In the genomic region with DNA sequence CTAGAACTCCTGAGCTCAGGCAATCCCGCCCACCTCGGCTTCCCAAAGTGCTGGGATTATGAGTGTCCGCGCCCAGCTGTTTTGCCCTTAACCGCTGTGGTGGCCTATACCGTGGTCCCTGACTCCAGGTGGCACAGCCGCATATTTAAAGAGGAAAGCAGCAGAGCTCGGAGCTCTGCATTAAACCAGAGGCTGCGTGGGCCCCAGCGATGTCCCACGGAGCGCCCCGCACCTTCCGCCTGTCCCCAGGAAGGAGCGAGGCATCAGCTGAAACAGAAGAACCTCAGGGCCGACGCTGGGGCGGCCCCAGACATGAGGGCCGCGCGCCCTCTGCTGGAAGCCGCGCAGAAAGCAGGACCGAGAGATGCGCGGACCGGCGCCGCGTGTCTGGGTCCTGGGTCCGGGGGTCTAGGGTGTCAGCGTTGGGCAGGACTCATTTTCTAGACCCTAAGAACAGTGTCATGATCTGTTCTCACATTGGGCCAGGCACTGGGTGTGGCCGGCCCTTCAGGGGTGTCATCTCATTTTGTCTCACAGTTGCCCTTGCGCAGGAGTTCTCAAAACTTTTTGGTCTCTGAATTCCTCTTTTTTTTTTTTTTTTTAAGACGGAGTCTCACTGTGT, we compare ENCODE assay signal across 8 cellular contexts. TPM values are rescaled to one million over a fixed set of nuclear protein-coding genes. Genes with fewer than 3 reads are reported as not detected.
DNase-seq lines count a peak whose midpoint lies in the region; ATAC-seq and TF ChIP-seq lines count a peak whose summit lies in the region.

No MANE protein-coding gene starts in this region.

- peaks cover 5% of the 10 kb centered on the region for H3K4me1 Mint-ChIP-seq in chondrocyte (ENCODE audit: low read depth)

- 17% methylated on average over 34 of the region's 35 CpGs for WGBS in liver

- no peak overlapping the region for H3K27ac Mint-ChIP-seq in chondrocyte (ENCODE audit: unreplicated experiment)

- ATAC-seq in GM21390 (IDR thresholded peaks at IDR 0.05; ENCODE audit: unreplicated experiment) = no peak

- H3K4me3 Mint-ChIP-seq in chondrocyte (ENCODE audit: unreplicated experiment) = no peak overlapping the region

- H3K27me3 ChIP-seq in liver (ENCODE audit: control insufficient read depth in 4 of 4, insufficient read depth in 4 of 4, low read length in 3 of 4) = peaks cover 0 to 3% (median 0%) of the 10 kb centered on the region in 4 donors

- peaks cover 0 to 1% (median 0%) of the 10 kb centered on the region in 4 donors for H3K4me1 ChIP-seq in liver (ENCODE audit: control insufficient read depth in 4 of 4, insufficient read depth in 4 of 4, low read length in 3 of 4)

- H3K36me3 Mint-ChIP-seq in chondrocyte (ENCODE audit: low read depth) = no peaks in the 10 kb centered on the region

- TF ChIP-seq CTCF in GM20000 (IDR thresholded peaks at IDR 0.05; ENCODE audit: extremely low read depth, missing control alignments) = peak; percentile 89
- peak; percentile 98 for TF ChIP-seq CTCF in chondrocyte (IDR thresholded peaks at IDR 0.05)
- peak; percentile 74 for TF ChIP-seq CTCF in liver (IDR thresholded peaks at IDR 0.05; ENCODE audit: low read depth, low read length, missing input control)

- no peak overlapping the region for H3K9ac ChIP-seq in liver (ENCODE audit: low read depth in 1 of 2, low read length in 2 of 2)

- H3K9me3 ChIP-seq in liver (ENCODE audit: control insufficient read depth in 4 of 4, low read length in 3 of 4) = no peaks in the 10 kb centered on the region

- peaks cover 3% of the 10 kb centered on the region for H3K9me3 Mint-ChIP-seq in chondrocyte (ENCODE audit: low read depth)

- no peaks in the 10 kb centered on the region for H3K36me3 ChIP-seq in liver (ENCODE audit: control insufficient read depth in 4 of 4, insufficient read depth in 3 of 4, low read depth in 1 of 4, low read length in 3 of 4)

- peak; percentile 88 for DNase-seq in AG20443 (ENCODE audit: low spot score)
- peak; percentile 85 for DNase-seq in GM20000 (ENCODE audit: low spot score)
- DNase-seq in NCI-H2227 treated with DMSO at 0.1 percent for 48 hours (lab: John Stamatoyannopoulos, UW) = peak; percentile 19
- DNase-seq in activated CD4-positive, alpha-beta T cell treated with anti-CD3 and anti-CD28 coated beads for 4 hours = peak; percentile 60 to 61
- no peak for DNase-seq in chondrocyte (ENCODE audit: low spot score)
- DNase-seq in stimulated activated CD4-positive, alpha-beta T cell treated with anti-CD3 and anti-CD28 coated beads, TNF-alpha, amount 100 ng/mL, for 24 hours (ENCODE audit: low read depth in 3 of 3) = peak; percentile 56 to 69 (median 57)

- no peaks in the 10 kb centered on the region for H3K27me3 Mint-ChIP-seq in chondrocyte (ENCODE audit: low read depth)

- TF ChIP-seq RAD21 in liver (IDR thresholded peaks at IDR 0.05) = peak; percentile 80 to 91

- H3K4me3 ChIP-seq in liver (ENCODE audit: low read depth in 1 of 3, low read length in 3 of 3) = no peak overlapping the region

- H3K27ac ChIP-seq in liver (ENCODE audit: low read depth in 1 of 2, low read length in 2 of 2) = no peak overlapping the region

TF ChIP-seq in liver, 16 proteins besides CTCF, POLR2A, EP300 and RAD21:
- TF ChIP-seq SP1 (IDR thresholded peaks at IDR 0.05) (no peak), FOXA1 (IDR thresholded peaks at IDR 0.05) (no peak), HNF4G (IDR thresholded peaks at IDR 0.05) (no peak), HNF4A (conservative IDR thresholded peaks at IDR 0.05) (no peak), NR2F2 (IDR thresholded peaks at IDR 0.05) (no peak)
TF ChIP-seq in liver: peak in this region for 0.

RNA-seq across cellular contexts. Expression of a gene that starts 37.7 kb away (rescaled TPM):
- total RNA-seq in chondrocyte (0.95 to 7.3 TPM (median 1.2 TPM) in 3 replicates), liver (1 to 10 TPM; 1.4 to 5.9 TPM)
- polyA plus RNA-seq in liver = 1 to 10 TPM; 2.5 to 3.2 TPM

RNA-seq across cellular contexts. Expression of a gene that starts 49.6 kb away (rescaled TPM):
- 4.1 to 33.1 TPM (median 30.1 TPM) in 3 replicates for total RNA-seq in chondrocyte
- total RNA-seq in liver = 1 to 10 TPM in 1 of 2 donors, under 1 TPM in 1; 0.93 to 1.8 TPM
- polyA plus RNA-seq in liver = 1 to 10 TPM in 1 of 2 donors, under 1 TPM in 1; 0.61 to 1.4 TPM
